In the genomic region with DNA sequence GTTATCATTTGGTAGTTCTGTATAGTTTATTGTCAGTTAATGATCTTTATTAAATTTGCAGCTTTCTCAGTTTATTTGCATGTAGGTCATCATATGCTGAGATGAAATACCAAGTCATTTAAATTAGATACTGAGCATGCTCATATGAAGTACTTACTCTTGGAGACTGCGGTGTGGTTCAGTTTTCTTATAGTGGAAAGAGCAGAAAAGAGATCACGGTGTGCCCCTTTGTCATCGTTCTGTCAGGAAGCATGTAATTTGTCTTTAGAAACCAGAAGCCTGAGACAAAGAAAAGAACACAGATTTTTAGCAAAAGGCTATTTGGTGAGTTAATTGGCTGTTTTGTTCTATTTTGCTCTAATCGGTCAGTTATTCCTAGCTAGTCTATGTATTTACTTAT, we compare ENCODE assay signal across 3 cellular contexts.
TF ChIP-seq lines count a peak whose summit lies in the region.

No MANE protein-coding gene starts in this region.

TF ChIP-seq in A549, 52 proteins besides CTCF, POLR2A, EP300 and RAD21 (continued from another document):
- TF ChIP-seq, protein P1, sequence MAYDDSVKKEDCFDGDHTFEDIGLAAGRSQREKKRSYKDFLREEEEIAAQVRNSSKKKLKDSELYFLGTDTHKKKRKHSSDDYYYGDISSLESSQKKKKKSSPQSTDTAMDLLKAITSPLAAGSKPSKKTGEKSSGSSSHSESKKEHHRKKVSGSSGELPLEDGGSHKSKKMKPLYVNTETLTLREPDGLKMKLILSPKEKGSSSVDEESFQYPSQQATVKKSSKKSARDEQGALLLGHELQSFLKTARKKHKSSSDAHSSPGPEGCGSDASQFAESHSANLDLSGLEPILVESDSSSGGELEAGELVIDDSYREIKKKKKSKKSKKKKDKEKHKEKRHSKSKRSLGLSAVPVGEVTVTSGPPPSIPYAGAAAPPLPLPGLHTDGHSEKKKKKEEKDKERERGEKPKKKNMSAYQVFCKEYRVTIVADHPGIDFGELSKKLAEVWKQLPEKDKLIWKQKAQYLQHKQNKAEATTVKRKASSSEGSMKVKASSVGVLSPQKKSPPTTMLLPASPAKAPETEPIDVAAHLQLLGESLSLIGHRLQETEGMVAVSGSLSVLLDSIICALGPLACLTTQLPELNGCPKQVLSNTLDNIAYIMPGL (CRISPR knock-in tag; IDR thresholded peaks at IDR 0.05; ENCODE audit: borderline replicate concordance) = no peak
- no peak for TF ChIP-seq HES2 (IDR thresholded peaks at IDR 0.05)
- TF ChIP-seq, protein P2, sequence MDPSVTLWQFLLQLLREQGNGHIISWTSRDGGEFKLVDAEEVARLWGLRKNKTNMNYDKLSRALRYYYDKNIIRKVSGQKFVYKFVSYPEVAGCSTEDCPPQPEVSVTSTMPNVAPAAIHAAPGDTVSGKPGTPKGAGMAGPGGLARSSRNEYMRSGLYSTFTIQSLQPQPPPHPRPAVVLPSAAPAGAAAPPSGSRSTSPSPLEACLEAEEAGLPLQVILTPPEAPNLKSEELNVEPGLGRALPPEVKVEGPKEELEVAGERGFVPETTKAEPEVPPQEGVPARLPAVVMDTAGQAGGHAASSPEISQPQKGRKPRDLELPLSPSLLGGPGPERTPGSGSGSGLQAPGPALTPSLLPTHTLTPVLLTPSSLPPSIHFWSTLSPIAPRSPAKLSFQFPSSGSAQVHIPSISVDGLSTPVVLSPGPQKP (IDR thresholded peaks at IDR 0.05; ENCODE audit: low read depth, low read length) = no peak
- no peak for TF ChIP-seq NFE2L2 (conservative IDR thresholded peaks at IDR 0.05; ENCODE audit: low read length)
- no peak for TF ChIP-seq KDM1A (IDR thresholded peaks at IDR 0.05; ENCODE audit: low read depth)
- TF ChIP-seq ZFP36 (IDR thresholded peaks at IDR 0.05; ENCODE audit: borderline replicate concordance, partially characterized antibody) = no peak
- TF ChIP-seq, protein P3, sequence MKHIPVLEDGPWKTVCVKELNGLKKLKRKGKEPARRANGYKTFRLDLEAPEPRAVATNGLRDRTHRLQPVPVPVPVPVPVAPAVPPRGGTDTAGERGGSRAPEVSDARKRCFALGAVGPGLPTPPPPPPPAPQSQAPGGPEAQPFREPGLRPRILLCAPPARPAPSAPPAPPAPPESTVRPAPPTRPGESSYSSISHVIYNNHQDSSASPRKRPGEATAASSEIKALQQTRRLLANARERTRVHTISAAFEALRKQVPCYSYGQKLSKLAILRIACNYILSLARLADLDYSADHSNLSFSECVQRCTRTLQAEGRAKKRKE (CRISPR knock-in tag; IDR thresholded peaks at IDR 0.05; ENCODE audit: low read depth) = no peak
- no peak for TF ChIP-seq ESRRA (IDR thresholded peaks at IDR 0.05; ENCODE audit: borderline replicate concordance, low read length)
- TF ChIP-seq PHF8 (IDR thresholded peaks at IDR 0.05; ENCODE audit: borderline replicate concordance, low read depth) = no peak
- TF ChIP-seq HOXA7 (CRISPR knock-in tag; IDR thresholded peaks at IDR 0.05) = no peak
- no peak for TF ChIP-seq HDAC2 (IDR thresholded peaks at IDR 0.05)
- no peak for TF ChIP-seq EHF (CRISPR knock-in tag; IDR thresholded peaks at IDR 0.05)
- no peak for TF ChIP-seq TFCP2L1 (CRISPR knock-in tag; IDR thresholded peaks at IDR 0.05)
- TF ChIP-seq CHD4 (IDR thresholded peaks at IDR 0.05; ENCODE audit: borderline replicate concordance) = no peak
- TF ChIP-seq HOXB13 (CRISPR knock-in tag; IDR thresholded peaks at IDR 0.05; ENCODE audit: low read depth) = no peak
- no peak for TF ChIP-seq CHD2 (IDR thresholded peaks at IDR 0.05; ENCODE audit: low read length, partially characterized antibody)

TF ChIP-seq in GM12878, 131 proteins besides CTCF, POLR2A, EP300 and RAD21 (continued from another document):
- TF ChIP-seq, protein P4, sequence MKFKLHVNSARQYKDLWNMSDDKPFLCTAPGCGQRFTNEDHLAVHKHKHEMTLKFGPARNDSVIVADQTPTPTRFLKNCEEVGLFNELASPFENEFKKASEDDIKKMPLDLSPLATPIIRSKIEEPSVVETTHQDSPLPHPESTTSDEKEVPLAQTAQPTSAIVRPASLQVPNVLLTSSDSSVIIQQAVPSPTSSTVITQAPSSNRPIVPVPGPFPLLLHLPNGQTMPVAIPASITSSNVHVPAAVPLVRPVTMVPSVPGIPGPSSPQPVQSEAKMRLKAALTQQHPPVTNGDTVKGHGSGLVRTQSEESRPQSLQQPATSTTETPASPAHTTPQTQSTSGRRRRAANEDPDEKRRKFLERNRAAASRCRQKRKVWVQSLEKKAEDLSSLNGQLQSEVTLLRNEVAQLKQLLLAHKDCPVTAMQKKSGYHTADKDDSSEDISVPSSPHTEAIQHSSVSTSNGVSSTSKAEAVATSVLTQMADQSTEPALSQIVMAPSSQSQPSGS (IDR thresholded peaks at IDR 0.05; ENCODE audit: low read length) = no peak
- TF ChIP-seq STAT3 (IDR thresholded peaks at IDR 0.05; ENCODE audit: low read depth, low read length) (no peak), JUNB (IDR thresholded peaks at IDR 0.05) (no peak), CBX5 (IDR thresholded peaks at IDR 0.05; ENCODE audit: low read depth) (no peak), FOXM1 (IDR thresholded peaks at IDR 0.05; ENCODE audit: low read depth, low read length) (no peak)
- TF ChIP-seq, protein P5, sequence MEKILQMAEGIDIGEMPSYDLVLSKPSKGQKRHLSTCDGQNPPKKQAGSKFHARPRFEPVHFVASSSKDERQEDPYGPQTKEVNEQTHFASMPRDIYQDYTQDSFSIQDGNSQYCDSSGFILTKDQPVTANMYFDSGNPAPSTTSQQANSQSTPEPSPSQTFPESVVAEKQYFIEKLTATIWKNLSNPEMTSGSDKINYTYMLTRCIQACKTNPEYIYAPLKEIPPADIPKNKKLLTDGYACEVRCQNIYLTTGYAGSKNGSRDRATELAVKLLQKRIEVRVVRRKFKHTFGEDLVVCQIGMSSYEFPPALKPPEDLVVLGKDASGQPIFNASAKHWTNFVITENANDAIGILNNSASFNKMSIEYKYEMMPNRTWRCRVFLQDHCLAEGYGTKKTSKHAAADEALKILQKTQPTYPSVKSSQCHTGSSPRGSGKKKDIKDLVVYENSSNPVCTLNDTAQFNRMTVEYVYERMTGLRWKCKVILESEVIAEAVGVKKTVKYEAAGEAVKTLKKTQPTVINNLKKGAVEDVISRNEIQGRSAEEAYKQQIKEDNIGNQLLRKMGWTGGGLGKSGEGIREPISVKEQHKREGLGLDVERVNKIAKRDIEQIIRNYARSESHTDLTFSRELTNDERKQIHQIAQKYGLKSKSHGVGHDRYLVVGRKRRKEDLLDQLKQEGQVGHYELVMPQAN (conservative IDR thresholded peaks at IDR 0.05) = no peak

TF ChIP-seq in neural cell, 6 proteins besides CTCF, POLR2A, EP300 and RAD21 (continued from another document):
- TF ChIP-seq, protein P6, sequence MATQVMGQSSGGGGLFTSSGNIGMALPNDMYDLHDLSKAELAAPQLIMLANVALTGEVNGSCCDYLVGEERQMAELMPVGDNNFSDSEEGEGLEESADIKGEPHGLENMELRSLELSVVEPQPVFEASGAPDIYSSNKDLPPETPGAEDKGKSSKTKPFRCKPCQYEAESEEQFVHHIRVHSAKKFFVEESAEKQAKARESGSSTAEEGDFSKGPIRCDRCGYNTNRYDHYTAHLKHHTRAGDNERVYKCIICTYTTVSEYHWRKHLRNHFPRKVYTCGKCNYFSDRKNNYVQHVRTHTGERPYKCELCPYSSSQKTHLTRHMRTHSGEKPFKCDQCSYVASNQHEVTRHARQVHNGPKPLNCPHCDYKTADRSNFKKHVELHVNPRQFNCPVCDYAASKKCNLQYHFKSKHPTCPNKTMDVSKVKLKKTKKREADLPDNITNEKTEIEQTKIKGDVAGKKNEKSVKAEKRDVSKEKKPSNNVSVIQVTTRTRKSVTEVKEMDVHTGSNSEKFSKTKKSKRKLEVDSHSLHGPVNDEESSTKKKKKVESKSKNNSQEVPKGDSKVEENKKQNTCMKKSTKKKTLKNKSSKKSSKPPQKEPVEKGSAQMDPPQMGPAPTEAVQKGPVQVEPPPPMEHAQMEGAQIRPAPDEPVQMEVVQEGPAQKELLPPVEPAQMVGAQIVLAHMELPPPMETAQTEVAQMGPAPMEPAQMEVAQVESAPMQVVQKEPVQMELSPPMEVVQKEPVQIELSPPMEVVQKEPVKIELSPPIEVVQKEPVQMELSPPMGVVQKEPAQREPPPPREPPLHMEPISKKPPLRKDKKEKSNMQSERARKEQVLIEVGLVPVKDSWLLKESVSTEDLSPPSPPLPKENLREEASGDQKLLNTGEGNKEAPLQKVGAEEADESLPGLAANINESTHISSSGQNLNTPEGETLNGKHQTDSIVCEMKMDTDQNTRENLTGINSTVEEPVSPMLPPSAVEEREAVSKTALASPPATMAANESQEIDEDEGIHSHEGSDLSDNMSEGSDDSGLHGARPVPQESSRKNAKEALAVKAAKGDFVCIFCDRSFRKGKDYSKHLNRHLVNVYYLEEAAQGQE (IDR thresholded peaks at IDR 0.05; ENCODE audit: borderline replicate concordance) = no peak
- no peak for TF ChIP-seq TAF1 (IDR thresholded peaks at IDR 0.05; ENCODE audit: low read depth)
- no peak for TF ChIP-seq POLR2AphosphoS5 (IDR thresholded peaks at IDR 0.05)
- TF ChIP-seq SMC3 (conservative IDR thresholded peaks at IDR 0.05; ENCODE audit: poor library complexity) = no peak
- TF ChIP-seq MXI1 (conservative IDR thresholded peaks at IDR 0.05; ENCODE audit: poor library complexity, severe bottlenecking) = no peak
